17 cellular contexts compared by ENCODE assay signal in the genomic region with DNA sequence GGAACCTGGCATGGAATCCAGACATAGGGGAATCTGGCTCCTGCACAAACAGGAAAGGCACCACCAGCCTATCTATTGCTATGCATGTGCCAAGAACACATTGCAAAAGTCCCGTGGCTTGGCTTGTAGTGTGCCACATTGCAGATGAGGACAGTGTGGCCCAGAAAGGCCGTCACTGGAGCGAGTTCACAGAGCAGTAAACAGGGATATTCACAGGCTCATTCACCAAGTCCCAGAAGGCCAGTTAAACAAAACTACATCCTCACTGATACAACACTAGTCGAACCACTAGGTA. TPM values are rescaled to one million over a fixed set of nuclear protein-coding genes. Genes with fewer than 3 reads are reported as not detected.
DNase-seq lines count a peak whose midpoint lies in the region; ATAC-seq, FAIRE-seq and TF ChIP-seq lines count a peak whose summit lies in the region.
"Had no signal": no experiment of that assay in that cellular context is flagged by ENCODE, and none has a peak within 500 bp of the region (broad histone marks: within the 10 kb centered on the region; RNA-seq: fewer than 3 reads in every experiment).

No MANE protein-coding gene starts in this region.

- FAIRE-seq in GM12892 (lab: Jason Lieb, UNC): no peak
- FAIRE-seq: GM19239 had no signal

- H3K4me3 ChIP-seq in A673 (ENCODE audit: low read depth, low read length, poor library complexity, severe bottlenecking) (no peak overlapping the region), neuronal stem cell (ENCODE audit: low read length in 2 of 2) (no peak overlapping the region)
- H3K4me3 ChIP-seq: tibial nerve had no signal

- no CpG with 5 or more reads among the region's 4 CpGs for WGBS in neuronal stem cell (ENCODE audit: extremely low coverage in 2 of 2, insufficient read length in 2 of 2, insufficient replicate concordance in 1 of 2), 2 donors

- H2BK15ac ChIP-seq in neuronal stem cell (ENCODE audit: low read length): no peak overlapping the region

- CTCF ChIA-PET in A673 (lab: Charles Lee): interaction anchor here (1.6 kb wide), 1 partner anchor 1054 kb away, joined by 5 read pairs; no protein-coding TSS in a partner anchor

- no peak overlapping the region for H3K4me2 ChIP-seq in neuronal stem cell (ENCODE audit: insufficient read depth, low read length, poor library complexity, severe bottlenecking)

- H3K27ac ChIP-seq in A673 (ENCODE audit: low read depth, low read length, poor library complexity, severe bottlenecking) (no peak overlapping the region), neuronal stem cell (replicated peaks; ENCODE audit: low read length) (no peak overlapping the region)
- H3K27ac ChIP-seq: tibial nerve had no signal

- BruUV-seq in A673 (replicated peaks; lab: Mats Ljungman, UMichigan): no TSS peak

- POLR2A ChIA-PET in A673 (lab: Charles Lee; ENCODE audit: low non-redundant PET): no interaction called here

- DNase-seq in A673 (ENCODE audit: low spot score): no peak
- no peak for DNase-seq in chondrocyte (ENCODE audit: low spot score)
- DNase-seq in neuronal stem cell (ENCODE audit: low spot score): no peak
- DNase-seq in GM12892 (ENCODE audit: insufficient read length): no peak
- DNase-seq: activated T-cell treated with anti-CD3 and anti-CD28 coated beads, Interleukin-2, amount 50 U/mL, for 1 hour; H9; natural killer cell had no signal

- no peaks in the 10 kb centered on the region for H3K9me3 Mint-ChIP-seq in chondrocyte (ENCODE audit: low read depth)
- H3K9me3 Mint-ChIP-seq: activated CD4-positive, alpha-beta T cell treated with anti-CD3 and anti-CD28 coated beads, Interleukin-2, amount 10 ng/mL, durations not matched to agents 24 days and 14 days; activated naive CD4-positive, alpha-beta T cell treated with anti-CD3 and anti-CD28 coated beads, Interleukin-2, amount 50 U/mL, for 24 hours; H9; memory B cell; natural killer cell; stimulated activated effector memory CD8-positive, alpha-beta T cell treated with anti-CD3 and anti-CD28 coated beads, Interleukin-12 subunit alpha, Interleukin-12 subunit beta, amount 100 ng/mL, for 72 hours had no signal

- H3K14ac ChIP-seq in neuronal stem cell (ENCODE audit: low read length): no peak overlapping the region

- H3K4me3 Mint-ChIP-seq in chondrocyte (ENCODE audit: unreplicated experiment): no peak overlapping the region
- H3K4me3 Mint-ChIP-seq: activated CD4-positive, alpha-beta T cell treated with anti-CD3 and anti-CD28 coated beads, Interleukin-2, amount 10 ng/mL, durations not matched to agents 24 days and 14 days; activated naive CD4-positive, alpha-beta T cell treated with anti-CD3 and anti-CD28 coated beads, Interleukin-2, amount 50 U/mL, for 24 hours; H9; memory B cell; natural killer cell; stimulated activated effector memory CD8-positive, alpha-beta T cell treated with anti-CD3 and anti-CD28 coated beads, Interleukin-12 subunit alpha, Interleukin-12 subunit beta, amount 100 ng/mL, for 72 hours had no signal

- H4K8ac ChIP-seq in neuronal stem cell (ENCODE audit: low read depth, low read length): no peak overlapping the region

- no peak overlapping the region for H3K9ac ChIP-seq in neuronal stem cell (ENCODE audit: low read depth, low read length, poor library complexity)

- H3K36me3 Mint-ChIP-seq in chondrocyte (ENCODE audit: low read depth): no peaks in the 10 kb centered on the region
- H3K36me3 Mint-ChIP-seq: natural killer cell; stimulated activated effector memory CD8-positive, alpha-beta T cell treated with anti-CD3 and anti-CD28 coated beads, Interleukin-12 subunit alpha, Interleukin-12 subunit beta, amount 100 ng/mL, for 72 hours had no signal

- ATAC-seq in HG02885 (IDR thresholded peaks at IDR 0.05; ENCODE audit: poor library complexity, unreplicated experiment): peak; percentile 14
- ATAC-seq in HG02571 (IDR thresholded peaks at IDR 0.05; ENCODE audit: unreplicated experiment): no peak
- ATAC-seq in GM19452 (IDR thresholded peaks at IDR 0.05; ENCODE audit: unreplicated experiment): no peak
- ATAC-seq in GM19324 (IDR thresholded peaks at IDR 0.05; ENCODE audit: low FRiP score, unreplicated experiment): no peak
- ATAC-seq: natural killer cell had no signal

- H3K27me3 Mint-ChIP-seq in chondrocyte (ENCODE audit: low read depth): no peaks in the 10 kb centered on the region
- H3K27me3 Mint-ChIP-seq: activated CD4-positive, alpha-beta T cell treated with anti-CD3 and anti-CD28 coated beads, Interleukin-2, amount 10 ng/mL, durations not matched to agents 24 days and 14 days; activated naive CD4-positive, alpha-beta T cell treated with anti-CD3 and anti-CD28 coated beads, Interleukin-2, amount 50 U/mL, for 24 hours; memory B cell had no signal

- H2AFZ ChIP-seq in neuronal stem cell (ENCODE audit: low read length): no peak overlapping the region

- intact Hi-C loops in A673 (cut with micrococcal nuclease; ENCODE audit: unreplicated experiment): loop anchor here (1.0 to 5.0 kb wide), 6 partner anchors 59 to 1054 kb away; no protein-coding TSS in a partner anchor

- H3K4me1 ChIP-seq in A673 (ENCODE audit: insufficient read depth, low read length, poor library complexity, severe bottlenecking) (peaks cover 8% of the 10 kb centered on the region), neuronal stem cell (ENCODE audit: control insufficient read depth in 2 of 2, insufficient read depth in 1 of 2, low read depth in 1 of 2, low read length in 2 of 2) (no peaks in the 10 kb centered on the region)

- no peak overlapping the region for H2BK12ac ChIP-seq in neuronal stem cell (ENCODE audit: low read length)

- H2AK5ac ChIP-seq in neuronal stem cell (ENCODE audit: low read depth, low read length): no peak overlapping the region

- 0 out of 2 replicates have a peak, but pooled peaks have one; percentile 0 for TF ChIP-seq CTCF in A673 (conservative IDR thresholded peaks at IDR 0.05; ENCODE audit: low read depth, low read length)
- peak; percentile 61 for TF ChIP-seq CTCF in chondrocyte (IDR thresholded peaks at IDR 0.05)

- H3K27me3 ChIP-seq in A673 (replicated peaks; ENCODE audit: insufficient read depth, low read depth, low read length, poor library complexity) (no peaks in the 10 kb centered on the region), neuronal stem cell (ENCODE audit: control insufficient read depth in 3 of 3, insufficient read depth in 3 of 3, low read depth in 1 of 3, low read length in 3 of 3) (no peaks in the 10 kb centered on the region)
- H3K27me3 ChIP-seq: tibial nerve had no signal

- no peak overlapping the region for H3K4ac ChIP-seq in neuronal stem cell (ENCODE audit: low read length)

- peak overlapping the region; percentile 25 for H3K18ac ChIP-seq in neuronal stem cell (ENCODE audit: low read length)

- TF ChIP-seq POLR2A in GM12892 (IDR thresholded peaks at IDR 0.05; ENCODE audit: low read depth, low read length): no peak

- H3K79me1 ChIP-seq in neuronal stem cell (ENCODE audit: low read depth, low read length): no peaks in the 10 kb centered on the region

- H4K91ac ChIP-seq in neuronal stem cell (ENCODE audit: low read depth, low read length, poor library complexity): no peak overlapping the region

- H3K4me1 Mint-ChIP-seq in chondrocyte (ENCODE audit: low read depth): peaks cover 6% of the 10 kb centered on the region
- H3K4me1 Mint-ChIP-seq: activated CD4-positive, alpha-beta T cell treated with anti-CD3 and anti-CD28 coated beads, Interleukin-2, amount 10 ng/mL, durations not matched to agents 24 days and 14 days; activated naive CD4-positive, alpha-beta T cell treated with anti-CD3 and anti-CD28 coated beads, Interleukin-2, amount 50 U/mL, for 24 hours; H9; memory B cell; natural killer cell; stimulated activated effector memory CD8-positive, alpha-beta T cell treated with anti-CD3 and anti-CD28 coated beads, Interleukin-12 subunit alpha, Interleukin-12 subunit beta, amount 100 ng/mL, for 72 hours had no signal

- H3K23ac ChIP-seq in neuronal stem cell (ENCODE audit: low read depth, low read length, poor library complexity): no peak overlapping the region

- H2BK5ac ChIP-seq in neuronal stem cell (ENCODE audit: low read length): no peak overlapping the region

- H3K27ac Mint-ChIP-seq in chondrocyte (ENCODE audit: unreplicated experiment): peak overlapping the region; percentile 39
- H3K27ac Mint-ChIP-seq: activated CD4-positive, alpha-beta T cell treated with anti-CD3 and anti-CD28 coated beads, Interleukin-2, amount 10 ng/mL, durations not matched to agents 24 days and 14 days; activated naive CD4-positive, alpha-beta T cell treated with anti-CD3 and anti-CD28 coated beads, Interleukin-2, amount 50 U/mL, for 24 hours; H9; memory B cell; natural killer cell; stimulated activated effector memory CD8-positive, alpha-beta T cell treated with anti-CD3 and anti-CD28 coated beads, Interleukin-12 subunit alpha, Interleukin-12 subunit beta, amount 100 ng/mL, for 72 hours had no signal

- no peaks in the 10 kb centered on the region for H3K9me3 ChIP-seq in A673 (ENCODE audit: low read depth, low read length, poor library complexity, severe bottlenecking)
- H3K9me3 ChIP-seq in neuronal stem cell (replicated peaks in 1 of 2; ENCODE audit: control insufficient read depth in 2 of 2, insufficient read depth in 1 of 2, low read depth in 1 of 2, low read length in 2 of 2): no peaks in the 10 kb centered on the region
- H3K9me3 ChIP-seq: tibial nerve had no signal

- no peak overlapping the region for H2BK120ac ChIP-seq in neuronal stem cell (ENCODE audit: low read depth, low read length)

- H3K36me3 ChIP-seq in A673 (ENCODE audit: insufficient read depth, low read length, poor library complexity, severe bottlenecking) (no peaks in the 10 kb centered on the region), neuronal stem cell (replicated peaks in 1 of 2; ENCODE audit: control insufficient read depth in 2 of 2, insufficient read depth in 2 of 2, low read length in 2 of 2) (peaks cover 0 to 10% of the 10 kb centered on the region in 2 donors)

RNA-seq across cellular contexts. Expression of gene TRIM32, which starts 39.6 kb away (rescaled TPM):
- total RNA-seq in A673 (2021): 28.9 and 29.4 TPM in 2 replicates
- 35.1 to 41.9 TPM (median 40.1 TPM) in 3 replicates for total RNA-seq in chondrocyte
- 9.0 TPM for polyA plus RNA-seq in neuronal stem cell (2013, experiment 1 of 2)
- 8.8 TPM for polyA plus RNA-seq in neuronal stem cell (2013, experiment 2 of 2)
- polyA plus RNA-seq in GM12892 (2012; ENCODE audit: missing spikeins): 6.3 TPM
